Comparison of ENCODE assay signal across 8 cellular contexts in the genomic region with DNA sequence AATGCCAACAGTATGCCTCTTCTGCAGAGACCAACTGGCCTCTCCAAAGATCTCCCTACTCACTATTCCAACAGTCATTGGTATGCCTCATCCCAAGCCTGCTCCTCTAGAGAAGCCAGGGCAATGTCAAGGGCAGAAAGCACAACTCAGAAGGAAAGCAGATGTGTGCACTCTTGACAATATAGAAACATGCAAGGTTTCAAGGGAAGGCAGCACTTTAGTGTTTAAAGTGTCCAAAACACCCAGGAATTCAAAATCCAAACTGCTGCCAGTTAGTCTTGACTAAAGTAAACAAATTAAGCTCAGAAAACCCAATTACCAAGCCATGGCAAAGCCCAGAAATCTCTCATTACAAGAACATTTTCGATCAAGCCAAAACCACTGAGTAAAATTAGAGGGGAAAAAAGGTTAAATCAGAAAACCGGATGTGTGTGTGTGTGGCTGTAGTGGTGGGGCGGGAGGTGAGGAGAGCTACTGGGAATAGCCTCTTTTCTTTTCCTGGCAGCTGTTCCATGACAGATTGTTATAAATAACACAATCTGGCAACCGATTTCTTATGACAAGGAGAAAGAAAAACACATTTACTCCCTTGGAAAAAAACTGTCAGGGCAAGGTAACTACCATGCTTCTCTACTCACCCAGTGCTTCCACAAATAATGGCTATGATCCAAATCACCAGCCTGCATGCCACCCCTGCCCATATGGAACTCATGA. TPM values are rescaled to one million over a fixed set of nuclear protein-coding genes. Genes with fewer than 3 reads are reported as not detected.
DNase-seq lines count a peak whose midpoint lies in the region; ATAC-seq, FAIRE-seq and TF ChIP-seq lines count a peak whose summit lies in the region.

No MANE protein-coding gene starts in this region.

- H3K27me3 Mint-ChIP-seq in osteocyte (ENCODE audit: unreplicated experiment) = no peaks in the 10 kb centered on the region

- H3K36me3 ChIP-seq in BLaER1 = no peaks in the 10 kb centered on the region

- H3K27ac Mint-ChIP-seq in osteocyte (ENCODE audit: unreplicated experiment) = peak overlapping the region; percentile 91

- DNase-seq in NCI-H2227 treated with DMSO at 0.1 percent for 48 hours (lab: John Stamatoyannopoulos, UW) = peak; percentile 46
- DNase-seq in dedifferentiated amniotic fluid mesenchymal stem cell (ENCODE audit: extremely low spot score) = peak; percentile 67
- no peak for DNase-seq in osteocyte (ENCODE audit: extremely low spot score, unreplicated experiment)
- DNase-seq in H54 (ENCODE audit: insufficient read length, low spot score) = no peak
- no peak for DNase-seq in NCI-H187 treated with DMSO at 0.1 percent for 48 hours (lab: John Stamatoyannopoulos, UW)

- peak overlapping the region; percentile 49 for H3K4me3 Mint-ChIP-seq in osteocyte (ENCODE audit: unreplicated experiment)

- H3K27me3 ChIP-seq in BLaER1 = no peaks in the 10 kb centered on the region

- H3K4me2 ChIP-seq in BLaER1 = peak overlapping the region; percentile 73

- no peak for ATAC-seq in GM18517 (IDR thresholded peaks at IDR 0.05; ENCODE audit: unreplicated experiment)
- no peak for ATAC-seq in GM21360 (IDR thresholded peaks at IDR 0.05; ENCODE audit: unreplicated experiment)

- TF ChIP-seq POLR2A in H54 (IDR thresholded peaks at IDR 0.05; ENCODE audit: low read depth, low read length) = no peak

- H3K9ac ChIP-seq in BLaER1 = peak overlapping the region; percentile 2; the same call in 1 of the 2 replicates

- TF ChIP-seq CTCF in osteocyte (IDR thresholded peaks at IDR 0.05) = no peak

- H3K4me1 Mint-ChIP-seq in osteocyte (ENCODE audit: unreplicated experiment) = peaks cover 43% of the 10 kb centered on the region

- H4K20me1 ChIP-seq in BLaER1 = no peaks in the 10 kb centered on the region

- peaks cover 37% of the 10 kb centered on the region for H3K4me1 ChIP-seq in BLaER1

- H3K9me3 Mint-ChIP-seq in osteocyte (ENCODE audit: unreplicated experiment) = no peaks in the 10 kb centered on the region

- H3K36me3 Mint-ChIP-seq in osteocyte (ENCODE audit: unreplicated experiment) = no peaks in the 10 kb centered on the region

- no peak overlapping the region for H3K4me3 ChIP-seq in BLaER1

- H3K9me3 ChIP-seq in BLaER1 = no peaks in the 10 kb centered on the region

- no peak for FAIRE-seq in H54 (lab: Jason Lieb, UNC)

- H3K27ac ChIP-seq in BLaER1 = peak overlapping the region; percentile 48

RNA-seq across cellular contexts. Expression of gene EIF2B3, which starts 39.2 kb away (rescaled TPM):
- total RNA-seq in osteocyte = 29.8 and 30.2 TPM in 2 replicates

Comparison
In these comparisons a context has a peak if more than half of its experiments do, and no peak if none do; other contexts are left out.
1. DNase-seq: peak in NCI-H2227 treated with DMSO at 0.1 percent for 48 hours (single experiment) and dedifferentiated amniotic fluid mesenchymal stem cell (single experiment); none in osteocyte (single experiment), H54 (single experiment) and NCI-H187 treated with DMSO at 0.1 percent for 48 hours (single experiment).